ENCODE assay signal across 10 cellular contexts in genomic region chr1:182235952-182236650, GRCh38.
DNase-seq lines count a peak whose midpoint lies in the region; ATAC-seq, FAIRE-seq and TF ChIP-seq lines count a peak whose summit lies in the region.
"Had no signal": no experiment of that assay in that cellular context is flagged by ENCODE, and none has a peak within 500 bp of the region (broad histone marks: within the 10 kb centered on the region; RNA-seq: fewer than 3 reads in every experiment).

No MANE protein-coding gene starts in this region.

- H3K9me2 ChIP-seq in HCT116 (ENCODE audit: insufficient read depth) = no peaks in the 10 kb centered on the region

- no peaks in the 10 kb centered on the region for H4K20me1 ChIP-seq in HCT116 (ENCODE audit: insufficient read depth)
- no peaks in the 10 kb centered on the region for H4K20me1 ChIP-seq in fibroblast of lung (ENCODE audit: control insufficient read depth, extremely low read depth, insufficient read depth, low read length)

- H3K9me3 Mint-ChIP-seq in WTC11 = no peaks in the 10 kb centered on the region

- POLR2A ChIA-PET in HCT116 (lab: Charles Lee) = no interaction called here
- POLR2A ChIA-PET in WTC11 (lab: Charles Lee) = no interaction called here

- H3K4me2 ChIP-seq in HCT116 (ENCODE audit: low read length) (peak overlapping the region; percentile 54), fibroblast of lung (ENCODE audit: extremely low read depth, insufficient read depth, low read length) (no peak overlapping the region)

- H3K36me3 ChIP-seq in HCT116 (ENCODE audit: control insufficient read depth in 1 of 2, insufficient read depth in 2 of 2, low read length in 2 of 2) (no peaks in the 10 kb centered on the region), fibroblast of lung (ENCODE audit: control insufficient read depth, insufficient read depth, low read length) (no peaks in the 10 kb centered on the region), ovary (no peaks in the 10 kb centered on the region)
- H3K36me3 ChIP-seq: ascending aorta had no signal

- 77 to 81% (median 80%) methylated on average over 11 of the region's 11 CpGs for WGBS in ovary, 3 donors

- no peak for TF ChIP-seq EP300 in ovary (IDR thresholded peaks at IDR 0.05)

- DNase-seq in HCT116 (ENCODE audit: low read depth, low spot score) = peak; percentile 56
- peak; percentile 86 for DNase-seq in NCI-H748 treated with DMSO at 0.1 percent for 48 hours (lab: John Stamatoyannopoulos, UW)
- DNase-seq in fibroblast of lung (ENCODE audit: low read depth in 2 of 2) = peak; percentile 8 to 45
- DNase-seq in putamen (ENCODE audit: low spot score) = peak; percentile 72
- no peak for DNase-seq in SKM-1 (lab: John Stamatoyannopoulos, UW; ENCODE audit: unreplicated experiment)
- DNase-seq in WTC11 (ENCODE audit: low spot score) = no peak
- DNase-seq in GM19239 (ENCODE audit: insufficient read length, low spot score) = no peak
- DNase-seq in ovary = no peak

- H3K4me3 ChIP-seq in HCT116 (replicated peaks in 1 of 2; ENCODE audit: low read depth in 1 of 2, low read length in 2 of 2) (no peak overlapping the region), fibroblast of lung (replicated peaks in 1 of 4; ENCODE audit: control extremely low read depth in 1 of 4, insufficient read depth in 1 of 4, low read depth in 3 of 4, low read length in 4 of 4) (no peak overlapping the region), ovary (no peak overlapping the region)
- H3K4me3 ChIP-seq: ascending aorta had no signal

- BruUV-seq in HCT116 (replicated peaks; lab: Mats Ljungman, UMichigan) = no TSS peak

- 0 out of 2 replicates have a peak overlapping the region, but pooled peaks have one; percentile 13 for H3K27ac ChIP-seq in HCT116 (ENCODE audit: low read depth, low read length)
- no peak overlapping the region for H3K27ac ChIP-seq in fibroblast of lung (ENCODE audit: insufficient read depth, low read length)
- no peak overlapping the region for H3K27ac ChIP-seq in ovary
- H3K27ac ChIP-seq: ascending aorta had no signal

- H3K27me3 ChIP-seq in HCT116 (ENCODE audit: insufficient read depth, low read length) (no peaks in the 10 kb centered on the region), fibroblast of lung (ENCODE audit: control insufficient read depth, insufficient read depth, low read length) (no peaks in the 10 kb centered on the region), ovary (no peaks in the 10 kb centered on the region)
- H3K27me3 ChIP-seq: ascending aorta had no signal

- peaks cover 16% of the 10 kb centered on the region for H3K4me1 Mint-ChIP-seq in WTC11

- intact Hi-C loops in HCT116 (cut with micrococcal nuclease) (no loop called here), ovary (cut with DNase I) (no loop called here)

- RAD21 ChIA-PET in HCT116 (lab: Charles Lee; ENCODE audit: low non-redundant PET in 1 of 2, low total read pairs in 2 of 2, uncharacterized antibody in 2 of 2, unreplicated experiment in 2 of 2) = no interaction called here

- H3K79me2 ChIP-seq in HCT116 (ENCODE audit: insufficient read depth, low read length) (no peaks in the 10 kb centered on the region), fibroblast of lung (ENCODE audit: control insufficient read depth, insufficient read depth, low read length) (no peaks in the 10 kb centered on the region)

- H2AFZ ChIP-seq in HCT116 (ENCODE audit: low read depth, low read length, poor library complexity, severe bottlenecking) = peak overlapping the region; percentile 25
- no peak overlapping the region for H2AFZ ChIP-seq in fibroblast of lung (ENCODE audit: low read length)

- CTCF ChIA-PET in HCT116 (lab: Charles Lee) (no interaction called here), WTC11 (lab: Charles Lee) (interaction anchor here (1.0 kb wide), 1 partner anchor 38 kb away, joined by 7 read pairs; no protein-coding TSS in a partner anchor)

- H3K9ac ChIP-seq in HCT116 (ENCODE audit: low read length) = no peak overlapping the region
- no peak overlapping the region for H3K9ac ChIP-seq in fibroblast of lung (ENCODE audit: insufficient read depth, low read length)

- peak; percentile 91 for ATAC-seq in HCT116
- ATAC-seq in WTC11 = no peak

- H3K9me3 ChIP-seq in HCT116 (ENCODE audit: control insufficient read depth in 1 of 2, insufficient read depth in 1 of 2, low read depth in 1 of 2, low read length in 2 of 2) (no peaks in the 10 kb centered on the region), fibroblast of lung (ENCODE audit: control insufficient read depth, insufficient read depth, low read depth, low read length) (no peaks in the 10 kb centered on the region), ovary (no peaks in the 10 kb centered on the region)
- H3K9me3 ChIP-seq: ascending aorta had no signal

- no peak overlapping the region for H3K4me3 Mint-ChIP-seq in WTC11

- no peak for FAIRE-seq in GM19239 (lab: Jason Lieb, UNC)
- FAIRE-seq: islet of Langerhans had no signal

- H3K4me1 ChIP-seq in HCT116 (ENCODE audit: control insufficient read depth in 1 of 2, insufficient read depth in 2 of 2, low read length in 2 of 2) = peaks cover 19 to 26% of the 10 kb centered on the region in 2 experiments
- no peaks in the 10 kb centered on the region for H3K4me1 ChIP-seq in fibroblast of lung (ENCODE audit: control insufficient read depth, extremely low read depth, insufficient read depth, low read length)
- no peaks in the 10 kb centered on the region for H3K4me1 ChIP-seq in ovary (ENCODE audit: insufficient read depth)
- H3K4me1 ChIP-seq: ascending aorta had no signal

- TF ChIP-seq CTCF in HCT116 (IDR thresholded peaks at IDR 0.05 in 2 of 3, conservative IDR thresholded peaks at IDR 0.05 in 1 of 3; ENCODE audit: borderline replicate concordance in 1 of 3, insufficient read depth in 1 of 3, low read depth in 2 of 3, low read length in 2 of 3) (no peak), fibroblast of lung (conservative IDR thresholded peaks at IDR 0.05 in 1 of 2, IDR thresholded peaks at IDR 0.05 in 1 of 2; ENCODE audit: low read depth in 1 of 2, low read length in 2 of 2) (no peak), WTC11 (IDR thresholded peaks at IDR 0.05) (no peak), ovary (IDR thresholded peaks at IDR 0.05) (no peak)

- no peaks in the 10 kb centered on the region for H3K36me3 Mint-ChIP-seq in WTC11

- no peaks in the 10 kb centered on the region for H3K27me3 Mint-ChIP-seq in WTC11 (ENCODE audit: low read depth)

- TF ChIP-seq RAD21 in HCT116 (IDR thresholded peaks at IDR 0.05; ENCODE audit: low read depth) = no peak; the same call in 1 of the 2 replicates

- TF ChIP-seq POLR2A in HCT116 (IDR thresholded peaks at IDR 0.05; ENCODE audit: borderline replicate concordance, extremely low read depth, insufficient read depth, insufficient read length) (no peak), ovary (IDR thresholded peaks at IDR 0.05) (no peak)

- no peak overlapping the region for H3K27ac Mint-ChIP-seq in WTC11

TF ChIP-seq in HCT116, 20 proteins besides CTCF, POLR2A, EP300 and RAD21 (continues in another document):
- TF ChIP-seq ELF1 (IDR thresholded peaks at IDR 0.05; ENCODE audit: borderline replicate concordance, low read depth) (no peak), ZFX (IDR thresholded peaks at IDR 0.05) (no peak)

TF ChIP-seq in WTC11, 78 proteins besides CTCF, POLR2A, EP300 and RAD21 (continues in another document):
- no peak for TF ChIP-seq TCF7 (CRISPR knock-in tag; IDR thresholded peaks at IDR 0.05; ENCODE audit: low read depth)
- no peak for TF ChIP-seq SOX15 (CRISPR knock-in tag; IDR thresholded peaks at IDR 0.05)
- no peak for TF ChIP-seq CBFB (CRISPR knock-in tag; IDR thresholded peaks at IDR 0.05; ENCODE audit: low read depth)
- no peak for TF ChIP-seq ATF2 (CRISPR knock-in tag; IDR thresholded peaks at IDR 0.05; ENCODE audit: borderline replicate concordance, low read depth)
- TF ChIP-seq CREB1 (CRISPR knock-in tag; IDR thresholded peaks at IDR 0.05) = no peak
- TF ChIP-seq ZNF121 (CRISPR knock-in tag; IDR thresholded peaks at IDR 0.05) = no peak
- no peak for TF ChIP-seq ZMAT4 (CRISPR knock-in tag; IDR thresholded peaks at IDR 0.05)
- no peak for TF ChIP-seq HMGXB4 (CRISPR knock-in tag; IDR thresholded peaks at IDR 0.05)

Comparison
In these comparisons a context has a peak if more than half of its experiments do, and no peak if none do; other contexts are left out.
1. DNase-seq: peak in HCT116 (single experiment), NCI-H748 treated with DMSO at 0.1 percent for 48 hours (single experiment), fibroblast of lung (2 of 2) and putamen (single experiment); none in SKM-1 (single experiment), WTC11 (single experiment), GM19239 (single experiment) and ovary (0 of 5).
2. Of the 4 proteins assayed by ChIP-seq in both WTC11 and HCT116: peak only in WTC11: none; only in HCT116: ATF3, MAX and SP1; in both: none; in neither: 1.